In the genomic region with DNA sequence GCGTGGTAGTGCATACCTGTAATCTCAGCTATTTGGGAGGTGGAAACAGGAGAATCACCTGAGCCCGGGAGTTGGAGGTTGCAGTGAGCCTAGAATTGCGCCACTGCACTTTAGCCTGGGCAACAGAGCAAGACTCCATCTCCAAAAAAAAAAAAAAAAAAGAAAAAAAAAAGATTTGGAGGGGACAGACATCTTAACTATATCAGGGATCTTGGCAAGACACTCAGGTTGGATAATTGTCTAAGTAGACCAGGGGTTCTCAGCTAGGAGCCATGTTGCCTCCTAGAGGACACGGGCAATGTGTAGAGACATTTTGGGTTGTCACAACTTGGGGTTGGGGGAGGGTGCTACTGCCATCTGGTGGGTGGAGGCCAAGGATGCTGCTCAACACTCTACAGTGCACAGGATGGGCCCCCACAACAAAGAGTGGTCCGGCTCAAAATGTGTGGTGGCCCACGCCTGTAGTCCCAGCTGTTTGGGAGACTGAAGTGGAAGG, we compare ENCODE assay signal across 9 cellular contexts. TPM values are rescaled to one million over a fixed set of nuclear protein-coding genes. Genes with fewer than 3 reads are reported as not detected.
DNase-seq lines count a peak whose midpoint lies in the region; ATAC-seq and TF ChIP-seq lines count a peak whose summit lies in the region.
"Had no signal": no experiment of that assay in that cellular context is flagged by ENCODE, and none has a peak within 500 bp of the region (broad histone marks: within the 10 kb centered on the region; RNA-seq: fewer than 3 reads in every experiment).

No MANE protein-coding gene starts in this region.

- H3K23ac ChIP-seq in IMR-90 (ENCODE audit: low read depth, low read length), result no peak overlapping the region

- H4K91ac ChIP-seq in IMR-90 (ENCODE audit: insufficient read depth, low read depth, low read length), result no peak overlapping the region

- no peak overlapping the region for H3K4me2 ChIP-seq in IMR-90 (ENCODE audit: low read depth, low read length)

- POLR2A ChIA-PET in IMR-90 (lab: Charles Lee; ENCODE audit: unreplicated experiment), result no interaction called here

- no peak for TF ChIP-seq POLR2A in IMR-90 (IDR thresholded peaks at IDR 0.05; ENCODE audit: low read depth, low read length)

- H3K9me3 ChIP-seq in IMR-90 (ENCODE audit: control insufficient read depth, insufficient read depth, low read length), result no peaks in the 10 kb centered on the region

- peak; percentile 9; the same call in 1 of the 2 replicates for TF ChIP-seq RAD21 in IMR-90 (IDR thresholded peaks at IDR 0.05; ENCODE audit: low read length)

- ATAC-seq in IMR-90 (ENCODE audit: low read depth) (no peak), HG02678 (IDR thresholded peaks at IDR 0.05; ENCODE audit: unreplicated experiment) (no peak), HG02759 (IDR thresholded peaks at IDR 0.05; ENCODE audit: unreplicated experiment) (no peak), GM18907 (IDR thresholded peaks at IDR 0.05; ENCODE audit: unreplicated experiment) (no peak)

- no peak overlapping the region for H2BK120ac ChIP-seq in IMR-90 (ENCODE audit: low read depth, low read length)

- no peak overlapping the region for H2BK5ac ChIP-seq in IMR-90 (ENCODE audit: low read depth, low read length, poor library complexity, severe bottlenecking)

- dilution Hi-C loops in IMR-90 (cut with HindIII; ENCODE audit: low sequenced_read_pairs, unreplicated experiment), result no loop called here

- intact Hi-C loops in IMR-90 (cut with micrococcal nuclease), result loop anchor here (10.0 kb wide), 1 partner anchor 426 kb away; no protein-coding TSS in a partner anchor

- peaks cover 18% of the 10 kb centered on the region for H3K9me1 ChIP-seq in IMR-90 (ENCODE audit: insufficient read depth, low read length)

- no peak overlapping the region for H3K18ac ChIP-seq in IMR-90 (ENCODE audit: low read depth, low read length)

- H2AK9ac ChIP-seq in IMR-90 (replicated peaks; ENCODE audit: low read depth, low read length, poor library complexity), result peak overlapping the region; percentile 15

- H2BK20ac ChIP-seq in IMR-90 (ENCODE audit: low read depth, low read length), result no peak overlapping the region

- no peak overlapping the region for H4K5ac ChIP-seq in IMR-90 (ENCODE audit: low read depth, low read length)

- H2BK15ac ChIP-seq in IMR-90 (ENCODE audit: low read depth, low read length), result no peak overlapping the region

- peak; percentile 43 for DNase-seq in EH (ENCODE audit: low read depth)
- peak; percentile 21 for DNase-seq in IMR-90
- no peak for DNase-seq in epithelial cell of proximal tubule (ENCODE audit: low read depth)
- peak; percentile 36 for DNase-seq in stimulated activated CD4-positive, alpha-beta T cell treated with anti-CD3 and anti-CD28 coated beads, Interleukin-2, amount 100 ng/mL, for 4 hours (ENCODE audit: low read depth)

- H3K14ac ChIP-seq in IMR-90 (replicated peaks; ENCODE audit: low read depth, low read length), result no peak overlapping the region

- H3K27ac ChIP-seq in IMR-90 (ENCODE audit: insufficient read depth, low read length), result no peak overlapping the region
- peak overlapping the region; percentile 98; the same call in 1 of the 2 replicates for H3K27ac ChIP-seq in VCaP

- no TSS peak for BruUV-seq in IMR-90 (replicated peaks; lab: Mats Ljungman, UMichigan)

- H4K8ac ChIP-seq in IMR-90 (ENCODE audit: low read depth in 2 of 2, low read length in 2 of 2), result no peak overlapping the region

- H3K56ac ChIP-seq in IMR-90 (ENCODE audit: extremely low read depth, insufficient read depth, low read length), result no peak overlapping the region

- H3K4me1 ChIP-seq in IMR-90 (ENCODE audit: control insufficient read depth, insufficient read depth, low read length), result peaks cover 18% of the 10 kb centered on the region

- H2AK5ac ChIP-seq in IMR-90 (ENCODE audit: low read depth, low read length), result 0 out of 2 replicates have a peak overlapping the region, but pooled peaks have one; percentile 18

- H4K20me1 ChIP-seq in IMR-90 (ENCODE audit: insufficient read depth, low read length), result 0 out of 2 replicates have a peak, but pooled peaks cover 9% of the 10 kb centered on the region

- no peak overlapping the region for H3K4me3 ChIP-seq in IMR-90 (ENCODE audit: insufficient read depth, low read depth, low read length)
- no peak overlapping the region for H3K4me3 ChIP-seq in epithelial cell of proximal tubule (ENCODE audit: low read depth, low read length)
- H3K4me3 ChIP-seq: skin epidermis had no signal

- TF ChIP-seq CTCF in IMR-90 (conservative IDR thresholded peaks at IDR 0.05; ENCODE audit: low read depth, low read length), result peak; percentile 47
- peak; percentile 65 for TF ChIP-seq CTCF in VCaP (conservative IDR thresholded peaks at IDR 0.05)
- TF ChIP-seq CTCF in epithelial cell of proximal tubule (conservative IDR thresholded peaks at IDR 0.05; ENCODE audit: low read depth, low read length), result peak; percentile 68

- H3K27me3 ChIP-seq in IMR-90 (ENCODE audit: control insufficient read depth, insufficient read depth, low read length), result no peaks in the 10 kb centered on the region

- CTCF ChIA-PET in IMR-90 (lab: Yijun Ruan, JAX), result no interaction called here

- in situ Hi-C loops in IMR-90 (cut with MboI; ENCODE audit: low sequenced_read_pairs), result loop anchor here (25.0 kb wide), 2 partner anchors 352 to 527 kb away; partner anchors contain the start of genes BRSK1, HSPBP1 and PPP1R12C

- WGBS in IMR-90 (ENCODE audit: extremely low coverage in 2 of 2, insufficient read length in 1 of 2), 2 experiments, result no CpG with 5 or more reads among the region's 6 CpGs

- H3K79me1 ChIP-seq in IMR-90 (ENCODE audit: low read depth in 1 of 2, low read length in 2 of 2), result peaks cover 35 to 80% of the 10 kb centered on the region in 2 experiments

- no peak overlapping the region for H3K9ac ChIP-seq in IMR-90 (ENCODE audit: low read depth, low read length)

- H3K36me3 ChIP-seq in IMR-90 (ENCODE audit: control insufficient read depth, insufficient read depth, low read length), result peaks cover 4% of the 10 kb centered on the region; the same call in 1 of the 2 replicates

- no peak overlapping the region for H2AFZ ChIP-seq in IMR-90 (replicated peaks; ENCODE audit: low read length, poor library complexity)

- H3K4ac ChIP-seq in IMR-90 (ENCODE audit: low read depth, low read length), result no peak overlapping the region

TF ChIP-seq in IMR-90, 13 proteins besides CTCF, POLR2A, EP300 and RAD21:
- 0 out of 2 replicates have a peak, but pooled peaks have one; percentile 15 for TF ChIP-seq SMC3 (IDR thresholded peaks at IDR 0.05; ENCODE audit: low read depth, low read length)
- no peak for TF ChIP-seq USF2 (IDR thresholded peaks at IDR 0.05; ENCODE audit: low read depth, low read length)
TF ChIP-seq in IMR-90: peak in this region for 1.

RNA-seq across cellular contexts. Expression of gene ZNF580, which starts 1.9 kb away (rescaled TPM):
- total RNA-seq in IMR-90 (2012; rRNA removed) (1.4 and 1.7 TPM in 2 replicates), epithelial cell of proximal tubule (10.6 and 10.8 TPM in 2 replicates)
- 36.9 and 44.4 TPM in 2 replicates for polyA plus RNA-seq in IMR-90 (2012; rRNA removed)
- 31.7 and 69.6 TPM in 2 replicates for polyA plus RNA-seq in IMR-90 (2012; cell fraction: cytosol; rRNA removed)
- polyA plus RNA-seq in IMR-90 (2012; cell fraction: nucleus; rRNA removed; ENCODE audit: low replicate concordance), result 74.8 and 129 TPM in 2 replicates

RNA-seq across cellular contexts. Expression of gene ZNF581, which starts 4.5 kb away (rescaled TPM):
- total RNA-seq in IMR-90 (2012; rRNA removed), result 9.7 and 10.0 TPM in 2 replicates
- polyA plus RNA-seq in IMR-90 (2012; rRNA removed), result 21.9 and 24.5 TPM in 2 replicates
- 17.7 and 25.7 TPM in 2 replicates for polyA plus RNA-seq in IMR-90 (2012; cell fraction: cytosol; rRNA removed)
- 13.3 and 24.2 TPM in 2 replicates for polyA plus RNA-seq in IMR-90 (2012; cell fraction: nucleus; rRNA removed; ENCODE audit: low replicate concordance)
- total RNA-seq in epithelial cell of proximal tubule, result 27.2 and 29.2 TPM in 2 replicates

RNA-seq across cellular contexts. Expression of gene CCDC106, which starts 9.1 kb away (rescaled TPM):
- total RNA-seq in IMR-90 (2012; rRNA removed), result 2.2 and 2.3 TPM in 2 replicates
- 13.6 and 15.0 TPM in 2 replicates for polyA plus RNA-seq in IMR-90 (2012; rRNA removed)
- 17.1 and 19.8 TPM in 2 replicates for polyA plus RNA-seq in IMR-90 (2012; cell fraction: cytosol; rRNA removed)
- polyA plus RNA-seq in IMR-90 (2012; cell fraction: nucleus; rRNA removed; ENCODE audit: low replicate concordance), result 17.7 and 35.9 TPM in 2 replicates
- 10.2 and 17.9 TPM in 2 replicates for total RNA-seq in epithelial cell of proximal tubule

RNA-seq across cellular contexts. Expression of gene ZNF784, which starts 14.5 kb away (rescaled TPM):
- total RNA-seq in IMR-90 (2012; rRNA removed) (2.5 TPM in 2 replicates), epithelial cell of proximal tubule (0.58 and 4.0 TPM in 2 replicates)
- 3.7 and 4.1 TPM in 2 replicates for polyA plus RNA-seq in IMR-90 (2012; rRNA removed)
- polyA plus RNA-seq in IMR-90 (2012; cell fraction: cytosol; rRNA removed), result 3.2 and 4.1 TPM in 2 replicates
- polyA plus RNA-seq in IMR-90 (2012; cell fraction: nucleus; rRNA removed; ENCODE audit: low replicate concordance), result 9.5 and 20.0 TPM in 2 replicates

RNA-seq across cellular contexts. Expression of gene U2AF2, which starts 15.9 kb away (rescaled TPM):
- total RNA-seq in IMR-90 (2012; rRNA removed) (96.1 and 120 TPM in 2 replicates), epithelial cell of proximal tubule (142 and 205 TPM in 2 replicates)
- 260 and 303 TPM in 2 replicates for polyA plus RNA-seq in IMR-90 (2012; rRNA removed)
- polyA plus RNA-seq in IMR-90 (2012; cell fraction: cytosol; rRNA removed), result 162 and 288 TPM in 2 replicates
- 279 and 320 TPM in 2 replicates for polyA plus RNA-seq in IMR-90 (2012; cell fraction: nucleus; rRNA removed; ENCODE audit: low replicate concordance)
